In genomic region chr1:228101614-228101993, GRCh38 we compare ENCODE assay signal across 8 cellular contexts. TPM values are rescaled to one million over a fixed set of nuclear protein-coding genes. Genes with fewer than 3 reads are reported as not detected.
DNase-seq lines count a peak whose midpoint lies in the region; ATAC-seq and TF ChIP-seq lines count a peak whose summit lies in the region.

No MANE protein-coding gene starts in this region.

- no peak overlapping the region for H4K12ac ChIP-seq in trophoblast cell (ENCODE audit: low read depth, low read length)

- H3K4me1 ChIP-seq in DOHH2 (ENCODE audit: control insufficient read depth, low read length), result peaks cover 24% of the 10 kb centered on the region
- H3K4me1 ChIP-seq in MM.1S (ENCODE audit: low read length), result peaks cover 13% of the 10 kb centered on the region
- H3K4me1 ChIP-seq in effector memory CD4-positive, alpha-beta T cell (ENCODE audit: control insufficient read depth, insufficient read depth, low read length, poor library complexity, severe bottlenecking), result peaks cover 9% of the 10 kb centered on the region
- peaks cover 10 to 11% of the 10 kb centered on the region in 2 experiments for H3K4me1 ChIP-seq in trophoblast cell (ENCODE audit: control insufficient read depth in 1 of 2, insufficient read depth in 2 of 2, low read length in 2 of 2)

- H3K27me3 ChIP-seq in DOHH2 (ENCODE audit: control insufficient read depth, low read length), result no peaks in the 10 kb centered on the region
- no peaks in the 10 kb centered on the region for H3K27me3 ChIP-seq in MM.1S (replicated peaks; ENCODE audit: insufficient read depth, low read length)
- no peaks in the 10 kb centered on the region for H3K27me3 ChIP-seq in effector memory CD4-positive, alpha-beta T cell (replicated peaks; ENCODE audit: control insufficient read depth, insufficient read depth, low read length, poor library complexity, severe bottlenecking)
- H3K27me3 ChIP-seq in trophoblast cell (ENCODE audit: insufficient read depth, low read length), result no peaks in the 10 kb centered on the region

- no peak overlapping the region for H3K23ac ChIP-seq in trophoblast cell (ENCODE audit: low read length)

- H4K8ac ChIP-seq in trophoblast cell (ENCODE audit: low read depth, low read length), result no peak overlapping the region

- DNase-seq in MM.1S (no peak), trophoblast cell (no peak), D341Med (ENCODE audit: low spot score) (no peak), NCI-H82 (lab: John Stamatoyannopoulos, UW) (no peak), anterior cingulate cortex (lab: John Stamatoyannopoulos, UW) (no peak)
- peak in 2 of 3 donors; percentile 27 to 34 for DNase-seq in effector memory CD4-positive, alpha-beta T cell

- H3K9me2 ChIP-seq in DOHH2 (replicated peaks; ENCODE audit: control insufficient read depth, low read length) (no peaks in the 10 kb centered on the region), MM.1S (replicated peaks; ENCODE audit: insufficient read depth, low read length) (no peaks in the 10 kb centered on the region)

- H2AFZ ChIP-seq in MM.1S (ENCODE audit: low read length), result no peak overlapping the region
- H2AFZ ChIP-seq in trophoblast cell (ENCODE audit: insufficient read depth, low read length, poor library complexity), result no peak overlapping the region

- H3K18ac ChIP-seq in trophoblast cell (ENCODE audit: low read length), result no peak overlapping the region

- H4K20me1 ChIP-seq in DOHH2 (ENCODE audit: control insufficient read depth, insufficient read depth, low read depth, low read length) (peaks cover 8% of the 10 kb centered on the region; the same call in 1 of the 2 replicates), MM.1S (ENCODE audit: insufficient read depth, low read length) (peaks cover 34% of the 10 kb centered on the region)

- no peak overlapping the region for H2BK5ac ChIP-seq in trophoblast cell (ENCODE audit: low read depth, low read length, poor library complexity)

- H3K79me1 ChIP-seq in trophoblast cell (ENCODE audit: low read length), result peaks cover 11% of the 10 kb centered on the region

- H3K14ac ChIP-seq in trophoblast cell (ENCODE audit: low read length), result no peak overlapping the region

- ATAC-seq in GM18498 (IDR thresholded peaks at IDR 0.05; ENCODE audit: unreplicated experiment), result no peak

- H3K4me2 ChIP-seq in DOHH2 (ENCODE audit: low read length), result peak overlapping the region; percentile 63
- peak overlapping the region; percentile 82 for H3K4me2 ChIP-seq in MM.1S (ENCODE audit: low read depth, low read length)
- H3K4me2 ChIP-seq in trophoblast cell (ENCODE audit: low read length), result peak overlapping the region; percentile 81

- WGBS in trophoblast cell (ENCODE audit: extremely low coverage, insufficient coverage, insufficient read length), result no CpG with 5 or more reads among the region's 15 CpGs

- no peak overlapping the region for H2AK5ac ChIP-seq in trophoblast cell (ENCODE audit: low read length)

- peak overlapping the region; percentile 59; the same call in 1 of the 2 replicates for H3K9ac ChIP-seq in MM.1S (ENCODE audit: low read length)
- no peak overlapping the region for H3K9ac ChIP-seq in trophoblast cell (ENCODE audit: low read length)

- H3K4me3 ChIP-seq in DOHH2 (ENCODE audit: low read length), result peak overlapping the region; percentile 93
- peak overlapping the region; percentile 90 for H3K4me3 ChIP-seq in MM.1S (ENCODE audit: low read length)
- H3K4me3 ChIP-seq in effector memory CD4-positive, alpha-beta T cell (ENCODE audit: insufficient read depth, low read depth, low read length, poor library complexity, severe bottlenecking), result peak overlapping the region; percentile 95
- no peak overlapping the region for H3K4me3 ChIP-seq in trophoblast cell (ENCODE audit: low read depth, low read length)

- H2BK12ac ChIP-seq in trophoblast cell (ENCODE audit: low read length), result no peak overlapping the region

- H3K9me3 ChIP-seq in DOHH2 (ENCODE audit: control insufficient read depth, insufficient read depth, low read length), result no peaks in the 10 kb centered on the region
- H3K9me3 ChIP-seq in MM.1S (replicated peaks; ENCODE audit: insufficient read depth, low read length), result no peaks in the 10 kb centered on the region
- H3K9me3 ChIP-seq in effector memory CD4-positive, alpha-beta T cell (ENCODE audit: control insufficient read depth, low read length), result no peaks in the 10 kb centered on the region
- H3K9me3 ChIP-seq in trophoblast cell (ENCODE audit: insufficient read depth, low read depth, low read length), result peaks cover 2% of the 10 kb centered on the region

- H2BK120ac ChIP-seq in trophoblast cell (ENCODE audit: insufficient read depth, low read length, poor library complexity), result no peak overlapping the region

- no peak overlapping the region for H3K4ac ChIP-seq in trophoblast cell (ENCODE audit: low read depth, low read length)

- no peak overlapping the region for H4K91ac ChIP-seq in trophoblast cell (ENCODE audit: low read depth, low read length)

- H3K36me3 ChIP-seq in DOHH2 (ENCODE audit: control insufficient read depth, low read length) (peaks cover 63% of the 10 kb centered on the region), MM.1S (replicated peaks; ENCODE audit: insufficient read depth, low read length) (peaks cover 16% of the 10 kb centered on the region; the same call in 1 of the 2 replicates), trophoblast cell (ENCODE audit: control insufficient read depth in 1 of 2, insufficient read depth in 2 of 2, low read length in 2 of 2) (peaks cover 52 to 53% of the 10 kb centered on the region in 2 experiments)
- peaks cover 51% of the 10 kb centered on the region for H3K36me3 ChIP-seq in effector memory CD4-positive, alpha-beta T cell (ENCODE audit: control insufficient read depth, insufficient read depth, low read length)

- H3K79me2 ChIP-seq in DOHH2 (ENCODE audit: control insufficient read depth, low read length), result peaks cover 51% of the 10 kb centered on the region
- peaks cover 65% of the 10 kb centered on the region for H3K79me2 ChIP-seq in MM.1S (ENCODE audit: low read length)
- H3K79me2 ChIP-seq in trophoblast cell (ENCODE audit: control insufficient read depth, insufficient read depth, low read length, poor library complexity), result peaks cover 9% of the 10 kb centered on the region

- no peak for TF ChIP-seq CTCF in DOHH2 (IDR thresholded peaks at IDR 0.05; ENCODE audit: low read depth, low read length, poor library complexity, severe bottlenecking)
- TF ChIP-seq CTCF in MM.1S (IDR thresholded peaks at IDR 0.05; ENCODE audit: low read length), result no peak

- H3K27ac ChIP-seq in DOHH2 (ENCODE audit: low read depth, low read length) (peak overlapping the region; percentile 36; the same call in 1 of the 2 replicates), MM.1S (ENCODE audit: low read length) (peak overlapping the region; percentile 1; the same call in 1 of the 2 replicates), trophoblast cell (ENCODE audit: low read depth, low read length) (no peak overlapping the region)
- H3K27ac ChIP-seq in effector memory CD4-positive, alpha-beta T cell (ENCODE audit: insufficient read depth, low read length, poor library complexity, severe bottlenecking), result peak overlapping the region; percentile 91

- H3F3A ChIP-seq in DOHH2 (ENCODE audit: control insufficient read depth, insufficient read depth), result peaks cover 20% of the 10 kb centered on the region
- H3F3A ChIP-seq in MM.1S (ENCODE audit: insufficient read depth, low read length), result peaks cover 64% of the 10 kb centered on the region

RNA-seq across cellular contexts. Expression of gene C1orf35, which starts 1.5 kb away (rescaled TPM):
- polyA plus RNA-seq in trophoblast cell (2013), result 17.6 and 18.1 TPM in 2 replicates

RNA-seq across cellular contexts. Expression of gene MRPL55, which starts 7.5 kb away (rescaled TPM):
- polyA plus RNA-seq in trophoblast cell (2013), result 87.0 and 91.4 TPM in 2 replicates

RNA-seq across cellular contexts. Expression of gene ARF1, which starts 19.1 kb away (rescaled TPM):
- 489 and 490 TPM in 2 replicates for polyA plus RNA-seq in trophoblast cell (2013)

RNA-seq across cellular contexts. Expression of gene GUK1, which starts 38.5 kb away (rescaled TPM):
- polyA plus RNA-seq in trophoblast cell (2013), result 235 and 242 TPM in 2 replicates

RNA-seq across cellular contexts. Expression of gene GJC2, which starts 48.1 kb away (rescaled TPM):
- polyA plus RNA-seq in trophoblast cell (2013), result 0.38 and 0.51 TPM in 2 replicates

Comparison
In these comparisons a context has a peak if more than half of its experiments do, and no peak if none do; other contexts are left out.
1. DNase-seq: peak in effector memory CD4-positive, alpha-beta T cell (2 of 3); none in MM.1S (single experiment), trophoblast cell (0 of 2), D341Med (single experiment), NCI-H82 (single experiment) and anterior cingulate cortex (0 of 58).
2. Peak in every context shown above with its lines, with median percentiles within 50 percentile points of each other: H3K4me2 ChIP-seq.